In genomic region chr15:67322481-67322880, GRCh38 we compare ENCODE assay signal across 21 cellular contexts.
DNase-seq lines count a peak whose midpoint lies in the region; ATAC-seq and TF ChIP-seq lines count a peak whose summit lies in the region.
"Had no signal": no experiment of that assay in that cellular context is flagged by ENCODE, and none has a peak within 500 bp of the region (broad histone marks: within the 10 kb centered on the region; RNA-seq: fewer than 3 reads in every experiment).

No MANE protein-coding gene starts in this region.

- in situ Hi-C loops in astrocyte of the spinal cord (cut with HindIII; ENCODE audit: low sequenced_read_pairs): no loop called here

- peak; percentile 1 for DNase-seq in DMS53 (lab: John Stamatoyannopoulos, UW)
- no peak for DNase-seq in DMS53 treated with DMSO at 0.1 percent for 48 hours (lab: John Stamatoyannopoulos, UW; ENCODE audit: unreplicated experiment)
- DNase-seq in astrocyte of the spinal cord (ENCODE audit: low read depth, low spot score): peak; percentile 9
- DNase-seq in fibroblast of the conjunctiva (ENCODE audit: low read depth): peak; percentile 36
- DNase-seq in AG08395 (ENCODE audit: low spot score): no peak
- no peak for DNase-seq in MV-4-11 (lab: John Stamatoyannopoulos, UW)
- no peak for DNase-seq in tibial nerve (ENCODE audit: low spot score in 2 of 2)
- DNase-seq: C1 segment of cervical spinal cord, COR-L47, DMS153, GOT3, NCI-H1417, NCI-H1930, NCI-H2171 treated with DMSO at 0.1 percent for 48 hours, NCI-H510A, Right ventricle myocardium superior, SK-N-SH had no signal

- no peak for TF ChIP-seq EP300 in tibial nerve (IDR thresholded peaks at IDR 0.05)

- no peak for ATAC-seq in HG03460 (IDR thresholded peaks at IDR 0.05; ENCODE audit: unreplicated experiment)
- ATAC-seq: Panc1 had no signal

- TF ChIP-seq CTCF in astrocyte of the spinal cord (IDR thresholded peaks at IDR 0.05; ENCODE audit: low read depth, low read length) (no peak), tibial nerve (IDR thresholded peaks at IDR 0.05) (no peak)

- 85 to 87% methylated on average over 4 of the region's 4 CpGs for WGBS in tibial nerve, 2 donors

- H3K4me1 ChIP-seq in tibial nerve: no peaks in the 10 kb centered on the region

- H3K27me3 ChIP-seq in tibial nerve: no peaks in the 10 kb centered on the region

- no peaks in the 10 kb centered on the region for H3K36me3 ChIP-seq in tibial nerve

- H3K4me3 ChIP-seq in astrocyte of the spinal cord (ENCODE audit: low read depth, low read length): no peak overlapping the region
- H3K4me3 ChIP-seq in tibial nerve: no peak overlapping the region

- no peak for TF ChIP-seq POLR2A in tibial nerve (IDR thresholded peaks at IDR 0.05)

- H3K9me3 ChIP-seq in tibial nerve: peaks cover 0 to 6% (median 1%) of the 10 kb centered on the region in 4 donors
- H3K9me3 ChIP-seq: SK-N-SH had no signal

- no peak overlapping the region for H3K27ac ChIP-seq in tibial nerve
- H3K27ac ChIP-seq: 22Rv1, KMS-11 had no signal

Comparison
In these comparisons a context has a peak if more than half of its experiments do, and no peak if none do; other contexts are left out.
1. DNase-seq: peak in DMS53 (single experiment), astrocyte of the spinal cord (single experiment) and fibroblast of the conjunctiva (single experiment); none in DMS53 treated with DMSO at 0.1 percent for 48 hours (single experiment), AG08395 (single experiment), MV-4-11 (single experiment) and tibial nerve (0 of 2).